1 cellular context compared by ENCODE assay signal in genomic region chr1:10862743-10863335, GRCh38.
TF ChIP-seq lines count a peak whose summit lies in the region.

No MANE protein-coding gene starts in this region.

TF ChIP-seq in HepG2, 621 proteins besides CTCF, POLR2A, EP300 and RAD21 (continued from another document):
- no peak for TF ChIP-seq NFKBIZ (CRISPR knock-in tag; IDR thresholded peaks at IDR 0.05)
- TF ChIP-seq KAT8 (CRISPR knock-in tag; IDR thresholded peaks at IDR 0.05): no peak
